Comparison of ENCODE assay signal across 1 cellular context in the genomic region with DNA sequence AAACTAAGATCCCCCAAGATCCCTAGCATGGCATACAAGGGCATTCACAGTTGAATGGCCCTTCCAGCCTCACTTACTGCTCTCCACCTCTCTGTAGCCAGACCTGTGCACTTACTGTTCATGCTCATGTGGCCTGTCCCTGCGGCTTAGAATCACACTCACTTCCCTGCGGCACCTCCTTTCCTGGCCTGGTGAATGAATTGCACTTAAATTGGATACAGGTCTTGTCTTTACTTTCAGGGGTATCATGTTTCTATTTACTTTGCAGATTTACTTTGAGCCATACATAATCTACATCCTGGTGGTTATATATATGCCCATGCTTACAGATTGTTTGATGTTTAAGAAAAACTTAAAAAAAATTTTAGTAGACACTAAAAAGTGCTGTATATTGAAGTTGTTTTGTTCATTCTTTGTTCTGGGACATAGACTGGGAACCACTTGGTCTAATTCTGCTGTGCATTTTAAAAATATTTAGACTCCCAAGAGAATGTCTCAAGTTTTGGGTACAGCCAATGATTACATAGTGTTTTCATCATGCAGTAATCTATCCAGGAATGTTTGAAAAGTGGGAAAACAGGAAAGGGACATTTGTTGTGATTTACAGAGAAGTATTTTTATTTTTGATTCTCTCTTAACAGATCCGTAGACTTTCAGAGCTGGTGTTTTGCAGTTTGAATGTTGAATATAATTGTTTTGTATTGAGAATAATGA.
TF ChIP-seq lines count a peak whose summit lies in the region.

No MANE protein-coding gene starts in this region.

TF ChIP-seq in HepG2, 621 proteins besides CTCF, POLR2A, EP300 and RAD21 (continued from another document):
- 0 out of 2 replicates have a peak, but pooled peaks have one; percentile 10 for TF ChIP-seq ARID5B (CRISPR knock-in tag; IDR thresholded peaks at IDR 0.05)
- peak; percentile 56; the same call in 1 of the 2 replicates for TF ChIP-seq SIX4 (CRISPR knock-in tag; IDR thresholded peaks at IDR 0.05)
TF ChIP-seq in HepG2: peak in this region for 4.
